20 cellular contexts compared by ENCODE assay signal in the genomic region with DNA sequence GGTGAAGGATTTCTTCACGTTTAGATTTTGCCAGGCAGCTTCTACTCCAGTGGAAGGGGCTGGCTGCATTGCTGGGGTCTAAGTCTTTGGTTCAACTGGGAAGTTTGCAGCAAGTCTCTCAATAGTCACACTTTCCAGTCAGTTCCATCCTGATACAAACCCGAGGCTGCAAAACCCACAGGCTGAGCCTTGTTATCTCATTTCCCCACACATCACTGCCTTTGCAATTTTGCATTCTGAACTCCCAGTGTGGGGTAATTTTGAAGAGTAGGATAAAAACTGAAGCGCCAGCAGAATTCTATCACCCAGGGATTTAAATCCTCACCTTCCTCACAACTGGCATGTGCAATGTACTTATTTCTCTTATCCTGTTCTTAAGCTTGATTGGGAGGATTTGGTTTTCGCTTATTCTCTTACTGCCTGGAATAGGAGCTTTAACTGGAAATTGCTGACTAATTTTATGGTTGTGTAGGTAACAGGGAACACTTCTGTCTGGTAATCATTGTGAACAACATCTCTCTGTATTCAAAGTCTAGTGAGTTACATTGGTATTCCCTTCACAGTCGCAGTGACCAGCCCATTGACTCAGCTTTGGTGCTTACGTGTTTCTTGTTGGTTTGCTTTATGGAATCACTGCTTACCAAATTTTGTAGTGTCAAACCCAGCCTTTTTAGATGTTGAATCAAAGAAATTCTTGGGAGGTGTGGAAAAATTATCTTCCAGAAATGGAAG.
"Had no signal": no experiment of that assay in that cellular context is flagged by ENCODE, and none has a peak within 500 bp of the region (broad histone marks: within the 10 kb centered on the region; RNA-seq: fewer than 3 reads in every experiment).

No MANE protein-coding gene starts in this region.

- H3K4me3 Mint-ChIP-seq: activated CD4-positive, alpha-beta T cell treated with anti-CD3 and anti-CD28 coated beads, Interleukin-2, amount 10 ng/mL, durations not matched to agents 24 days and 14 days; activated CD8-positive, alpha-beta T cell treated with anti-CD3 and anti-CD28 coated beads, Interleukin-2, amount 10 ng/mL, durations not matched to agents 7 days and 5 days; activated naive CD4-positive, alpha-beta T cell treated with anti-CD3 and anti-CD28 coated beads, Interleukin-2, amount 10 ng/mL, durations not matched to agents 7 days and 5 days; activated T-cell treated with anti-CD3 and anti-CD28 coated beads, Interleukin-2, amount 50 U/mL, for 4 hours; effector memory CD8-positive, alpha-beta T cell; mesothelial cell of epicardium; nephron progenitor cell; T-cell had no signal

- H3K27ac Mint-ChIP-seq: activated CD4-positive, alpha-beta T cell treated with anti-CD3 and anti-CD28 coated beads, Interleukin-2, amount 10 ng/mL, durations not matched to agents 24 days and 14 days; activated CD8-positive, alpha-beta T cell treated with anti-CD3 and anti-CD28 coated beads, Interleukin-2, amount 10 ng/mL, durations not matched to agents 7 days and 5 days; activated naive CD4-positive, alpha-beta T cell treated with anti-CD3 and anti-CD28 coated beads, Interleukin-2, amount 10 ng/mL, durations not matched to agents 7 days and 5 days; effector memory CD8-positive, alpha-beta T cell; mesothelial cell of epicardium; nephron progenitor cell; progenitor cell of endocrine pancreas; T-cell had no signal

- DNase-seq: activated CD4-positive, alpha-beta T cell treated with anti-CD3 and anti-CD28 coated beads, Interleukin-2, amount 10 ng/mL, durations not matched to agents 24 days and 14 days; activated CD8-positive, alpha-beta T cell treated with anti-CD3 and anti-CD28 coated beads, Interleukin-2, amount 10 ng/mL, durations not matched to agents 7 days and 5 days; activated effector memory CD4-positive, alpha-beta T cell treated with Interleukin-2 at 50 U/mL for 16 hours; activated naive CD4-positive, alpha-beta T cell treated with anti-CD3 and anti-CD28 coated beads, Interleukin-2, amount 10 ng/mL, durations not matched to agents 7 days and 5 days; activated T-cell treated with anti-CD3 and anti-CD28 coated beads, Interleukin-2, amount 50 U/mL, for 4 hours; aorta; dermis blood vessel endothelial cell; effector memory CD8-positive, alpha-beta T cell; foreskin fibroblast; glutamatergic neuron; kidney; nephron progenitor cell; right cardiac atrium; stimulated activated CD4-positive, alpha-beta T cell treated with anti-CD3 and anti-CD28 coated beads, Interleukin-2, amount 100 ng/mL, for 24 hours; stimulated activated naive CD8-positive, alpha-beta T cell treated with anti-CD3 and anti-CD28 coated beads, Interleukin-15, Interleukin-2, amounts not matched to agents 100 U/mL and 50 U/mL, for 24 hours; T-cell; transverse colon had no signal

- ATAC-seq: activated CD8-positive, alpha-beta T cell treated with anti-CD3 and anti-CD28 coated beads, Interleukin-2, amount 10 ng/mL, durations not matched to agents 7 days and 5 days; activated T-cell treated with anti-CD3 and anti-CD28 coated beads, Interleukin-2, amount 50 U/mL, for 4 hours; effector memory CD8-positive, alpha-beta T cell; left lobe of liver; right cardiac atrium; stimulated activated naive CD8-positive, alpha-beta T cell treated with anti-CD3 and anti-CD28 coated beads, Interleukin-15, Interleukin-2, amounts not matched to agents 100 U/mL and 50 U/mL, for 24 hours; T-cell had no signal

- H3K9me3 Mint-ChIP-seq: activated naive CD4-positive, alpha-beta T cell treated with anti-CD3 and anti-CD28 coated beads, Interleukin-2, amount 10 ng/mL, durations not matched to agents 7 days and 5 days; activated T-cell treated with anti-CD3 and anti-CD28 coated beads, Interleukin-2, amount 50 U/mL, for 4 hours; effector memory CD8-positive, alpha-beta T cell; nephron progenitor cell; T-cell had no signal

- H3K36me3 Mint-ChIP-seq: activated naive CD4-positive, alpha-beta T cell treated with anti-CD3 and anti-CD28 coated beads, Interleukin-2, amount 10 ng/mL, durations not matched to agents 7 days and 5 days; mesothelial cell of epicardium; T-cell had no signal
